ENCODE assay signal across 9 cellular contexts in genomic region chr17:3794890-3795757, GRCh38. TPM values are rescaled to one million over a fixed set of nuclear protein-coding genes. Genes with fewer than 3 reads are reported as not detected.
DNase-seq lines count a peak whose midpoint lies in the region; ATAC-seq, FAIRE-seq and TF ChIP-seq lines count a peak whose summit lies in the region.
"Had no signal": no experiment of that assay in that cellular context is flagged by ENCODE, and none has a peak within 500 bp of the region (broad histone marks: within the 10 kb centered on the region; RNA-seq: fewer than 3 reads in every experiment).

No MANE protein-coding gene starts in this region.

- 0 out of 2 replicates have a peak, but pooled peaks have one; percentile 13 for TF ChIP-seq POLR2A in GM12878 (IDR thresholded peaks at IDR 0.05; ENCODE audit: low read depth, low read length)

- H3K4me1 Mint-ChIP-seq in T-helper 17 cell (peaks cover 25% of the 10 kb centered on the region), glutamatergic neuron (ENCODE audit: low read depth, unreplicated experiment) (no peaks in the 10 kb centered on the region)

- ATAC-seq in T-helper 17 cell (peak; percentile 47), GM12878 (peak; percentile 45), HG02852 (IDR thresholded peaks at IDR 0.05; ENCODE audit: unreplicated experiment) (no peak)

- TF ChIP-seq CTCF in GM12878 (IDR thresholded peaks at IDR 0.05 in 2 of 3, conservative IDR thresholded peaks at IDR 0.05 in 1 of 3; ENCODE audit: control insufficient read depth in 2 of 3, extremely low read depth in 1 of 3, insufficient read depth in 1 of 3, low read depth in 3 of 3, low read length in 3 of 3) (no peak), osteoblast (IDR thresholded peaks at IDR 0.05; ENCODE audit: extremely low read depth, low read depth, low read length) (no peak), glutamatergic neuron (IDR thresholded peaks at IDR 0.05; ENCODE audit: partially characterized antibody, unreplicated experiment) (no peak), A673 (conservative IDR thresholded peaks at IDR 0.05; ENCODE audit: low read depth, low read length) (no peak)

- no peaks in the 10 kb centered on the region for H3K36me3 ChIP-seq in GM12878 (ENCODE audit: control insufficient read depth in 2 of 2, insufficient read depth in 2 of 2, low read length in 1 of 2)
- no peaks in the 10 kb centered on the region for H3K36me3 ChIP-seq in osteoblast (ENCODE audit: insufficient read depth, low read length)
- no peaks in the 10 kb centered on the region for H3K36me3 ChIP-seq in A673 (ENCODE audit: insufficient read depth, low read length, poor library complexity, severe bottlenecking)

- H3K36me3 Mint-ChIP-seq in T-helper 17 cell (ENCODE audit: low read depth), result no peaks in the 10 kb centered on the region
- H3K36me3 Mint-ChIP-seq in glutamatergic neuron (ENCODE audit: unreplicated experiment), result no peaks in the 10 kb centered on the region

- H3K9me3 Mint-ChIP-seq in glutamatergic neuron (ENCODE audit: unreplicated experiment), result peaks cover 2% of the 10 kb centered on the region

- 0 out of 4 replicates have a peak, but pooled peaks of 1 of the 2 experiments have one; percentile 10 for TF ChIP-seq EP300 in GM12878 (IDR thresholded peaks at IDR 0.05; ENCODE audit: borderline replicate concordance in 1 of 2, control insufficient read depth in 1 of 2, low read depth in 2 of 2, low read length in 2 of 2)

- no peak for FAIRE-seq in GM12878 (lab: Jason Lieb, UNC)

- DNase-seq in EH (ENCODE audit: low read depth), result peak; percentile 58
- DNase-seq in T-helper 17 cell, result peak in 1 of 3 donors; percentile 48
- no peak for DNase-seq in GM12878 (ENCODE audit: low read depth, low spot score)
- DNase-seq in osteoblast (ENCODE audit: insufficient read length, low spot score, missing footprints), result peak; percentile 95
- DNase-seq in glutamatergic neuron, result no peak
- DNase-seq in A673 (ENCODE audit: low spot score), result no peak
- no peak for DNase-seq in DMS153 treated with DMSO at 0.1 percent for 48 hours (lab: John Stamatoyannopoulos, UW; ENCODE audit: unreplicated experiment)
- DNase-seq: midbrain had no signal

- H3K27me3 Mint-ChIP-seq in T-helper 17 cell (no peaks in the 10 kb centered on the region), glutamatergic neuron (ENCODE audit: unreplicated experiment) (peaks cover 9% of the 10 kb centered on the region)

- BruUV-seq in GM12878 (replicated peaks; lab: Mats Ljungman, UMichigan) (no TSS peak), A673 (replicated peaks; lab: Mats Ljungman, UMichigan) (no TSS peak)

- H3K4me1 ChIP-seq in GM12878 (ENCODE audit: control insufficient read depth, insufficient read depth, low read length), result peaks cover 50% of the 10 kb centered on the region
- peaks cover 34% of the 10 kb centered on the region for H3K4me1 ChIP-seq in osteoblast (ENCODE audit: insufficient read depth, low read length)
- H3K4me1 ChIP-seq in A673 (ENCODE audit: insufficient read depth, low read length, poor library complexity, severe bottlenecking), result no peaks in the 10 kb centered on the region

- WGBS in GM12878 (ENCODE audit: insufficient coverage, insufficient replicate concordance, low lambda C conversion rate, missing lambda C conversion rate), result 8% methylated on average over 16 of the region's 22 CpGs

- TF ChIP-seq RAD21 in GM12878 (IDR thresholded peaks at IDR 0.05; ENCODE audit: insufficient read depth, low read depth, low read length), result no peak

- peak overlapping the region; percentile 17; the same call in 1 of the 2 replicates for H3K9ac ChIP-seq in GM12878 (ENCODE audit: control insufficient read depth, insufficient read depth, low read length)

- H3K4me3 ChIP-seq in GM12878, result no peak overlapping the region
- H3K4me3 ChIP-seq in osteoblast (ENCODE audit: insufficient read depth, low read length), result no peak overlapping the region
- no peak overlapping the region for H3K4me3 ChIP-seq in A673 (ENCODE audit: low read depth, low read length, poor library complexity, severe bottlenecking)

- H2AFZ ChIP-seq in GM12878 (ENCODE audit: control insufficient read depth, low read depth, low read length) (peak overlapping the region; percentile 74), osteoblast (ENCODE audit: low read length) (peak overlapping the region; percentile 80)

- RAD21 ChIA-PET in GM12878 (lab: Charles Lee; ENCODE audit: unreplicated experiment), result interaction anchor here (2.1 kb wide), 1 partner anchor 58 kb away, joined by 21 read pairs; no protein-coding TSS in a partner anchor

- H3K79me2 ChIP-seq in GM12878 (ENCODE audit: control insufficient read depth, insufficient read depth, low read length), result no peaks in the 10 kb centered on the region
- no peaks in the 10 kb centered on the region for H3K79me2 ChIP-seq in osteoblast (ENCODE audit: insufficient read depth, low read length)

- SMC1A ChIA-PET in GM12878 (lab: Charles Lee; ENCODE audit: uncharacterized antibody, unreplicated experiment), result interaction anchor here (1.0 to 3.4 kb wide), 4 partner anchors 10 to 57 kb away, joined by 4 to 19 read pairs (median 6); no protein-coding TSS in a partner anchor

- peak overlapping the region; percentile 1 for H3K27ac ChIP-seq in GM12878 (ENCODE audit: control insufficient read depth, insufficient read depth)
- H3K27ac ChIP-seq in osteoblast (ENCODE audit: low read depth, low read length), result peak overlapping the region; percentile 86
- no peak overlapping the region for H3K27ac ChIP-seq in A673 (ENCODE audit: low read depth, low read length, poor library complexity, severe bottlenecking)

- POLR2A ChIA-PET in GM12878 (lab: Charles Lee) (no interaction called here), A673 (lab: Charles Lee; ENCODE audit: low non-redundant PET) (no interaction called here)

- no peaks in the 10 kb centered on the region for H3K9me3 ChIP-seq in T-helper 17 cell (ENCODE audit: control insufficient read depth, low read length, poor library complexity, severe bottlenecking)
- H3K9me3 ChIP-seq in GM12878 (replicated peaks; ENCODE audit: control insufficient read depth, insufficient read depth, low read length), result no peaks in the 10 kb centered on the region; the same call in 2 of the 3 replicates
- no peaks in the 10 kb centered on the region for H3K9me3 ChIP-seq in osteoblast (ENCODE audit: low read depth, low read length)
- H3K9me3 ChIP-seq in A673 (ENCODE audit: low read depth, low read length, poor library complexity, severe bottlenecking), result no peaks in the 10 kb centered on the region

- H3K27me3 ChIP-seq in GM12878 (replicated peaks in 1 of 2; ENCODE audit: control insufficient read depth in 2 of 2, insufficient read depth in 2 of 2, low read length in 1 of 2) (no peaks in the 10 kb centered on the region), osteoblast (ENCODE audit: insufficient read depth, low read length) (no peaks in the 10 kb centered on the region), A673 (replicated peaks; ENCODE audit: insufficient read depth, low read depth, low read length, poor library complexity) (no peaks in the 10 kb centered on the region)

- H3K27ac Mint-ChIP-seq in T-helper 17 cell (peak overlapping the region; percentile 94), glutamatergic neuron (ENCODE audit: unreplicated experiment) (no peak overlapping the region)

- in situ Hi-C loops in GM12878 (cut with MboI), result no loop called here

- peak overlapping the region; percentile 76 for H3K4me3 Mint-ChIP-seq in T-helper 17 cell
- H3K4me3 Mint-ChIP-seq in glutamatergic neuron (ENCODE audit: unreplicated experiment), result no peak overlapping the region

- H4K20me1 ChIP-seq in GM12878 (ENCODE audit: control insufficient read depth, insufficient read depth), result no peaks in the 10 kb centered on the region
- H4K20me1 ChIP-seq in osteoblast (ENCODE audit: insufficient read depth, low read length), result no peaks in the 10 kb centered on the region

- CTCF ChIA-PET in GM12878 (lab: Yijun Ruan, JAX), result interaction anchor here (1.6 to 2.2 kb wide), 2 partner anchors 32 to 57 kb away, joined by 9 to 13 read pairs; no protein-coding TSS in a partner anchor
- CTCF ChIA-PET in A673 (lab: Charles Lee), result no interaction called here

- H3K4me2 ChIP-seq in GM12878 (ENCODE audit: control insufficient read depth, insufficient read depth) (peak overlapping the region; percentile 49), osteoblast (ENCODE audit: insufficient read depth, low read length) (no peak overlapping the region)

- intact Hi-C loops in GM12878 (cut with micrococcal nuclease; ENCODE audit: unreplicated experiment) (loop anchor here (5.0 kb wide), 1 partner anchor 58 kb away; no protein-coding TSS in a partner anchor), A673 (cut with micrococcal nuclease; ENCODE audit: unreplicated experiment) (no loop called here)

RNA-seq across cellular contexts. Expression of gene ITGAE, which starts 5.9 kb away (rescaled TPM):
- total RNA-seq in T-helper 17 cell (10 to 100 TPM; 10.2 to 14.3 TPM), GM12878 (2014; rRNA removed) (19.6 and 19.7 TPM in 2 replicates), GM12878 (2014; rRNA removed; fragmentation: Illumina TruSeq; extraction: Trizol) (19.1 and 21.7 TPM in 2 replicates), GM12878 (2021) (13.1 and 13.6 TPM in 2 replicates), osteoblast (10.5 and 12.4 TPM in 2 replicates), glutamatergic neuron (ENCODE audit: unreplicated experiment) (19.2 TPM), A673 (2021) (52.0 and 60.2 TPM in 2 replicates)
- total RNA-seq in GM12878 (2013; cell fraction: nucleolus; rRNA removed), result 21.9 and 27.0 TPM in 2 replicates
- 18.6 TPM for polyA plus RNA-seq in GM12878 (2011; ENCODE audit: low read depth)
- polyA plus RNA-seq in GM12878 (2011; rRNA removed) (41.3 TPM in 2 replicates), GM12878 (2014; fragmentation: Illumina TruSeq; extraction: Trizol) (19.2 and 19.4 TPM in 2 replicates), GM12878 (2014; fragmentation: Nextera tagmentation; extraction: Ambion mirVana) (100 to 1,000 TPM; 145 to 161 TPM), GM12878 (2014; rRNA removed) (28.3 and 33.9 TPM in 2 replicates), GM12878 (2016; fragmentation: Nextera tagmentation; extraction: Ambion mirVana) (10 to 100 TPM; 48.0 to 53.0 TPM)
- polyA plus RNA-seq in GM12878 (2011; cell fraction: cytosol; rRNA removed), result 26.0 and 26.2 TPM in 2 replicates
- 20.9 and 21.5 TPM in 2 replicates for polyA plus RNA-seq in GM12878 (2011; cell fraction: nucleus; rRNA removed)
- 19.1 and 25.9 TPM in 2 replicates for polyA plus RNA-seq in GM12878 (2012)
- 5.2 and 7.2 TPM in 2 replicates for polyA minus RNA-seq in GM12878 (2011; rRNA and poly(A)+ RNA removed)
- polyA minus RNA-seq in GM12878 (2011; cell fraction: cytosol; rRNA and poly(A)+ RNA removed), result 4.3 and 5.6 TPM in 2 replicates
- 4.6 and 7.5 TPM in 2 replicates for polyA minus RNA-seq in GM12878 (2011; cell fraction: nucleus; rRNA and poly(A)+ RNA removed)

RNA-seq across cellular contexts. Expression of gene NCBP3, which starts 50.9 kb away (rescaled TPM):
- total RNA-seq in T-helper 17 cell (10 to 100 TPM; 37.0 to 42.9 TPM), GM12878 (2014; rRNA removed) (17.9 and 18.0 TPM in 2 replicates), GM12878 (2014; rRNA removed; fragmentation: Illumina TruSeq; extraction: Trizol) (20.1 and 23.3 TPM in 2 replicates), GM12878 (2021) (22.3 and 27.2 TPM in 2 replicates), osteoblast (21.4 and 24.2 TPM in 2 replicates), glutamatergic neuron (ENCODE audit: unreplicated experiment) (133 TPM), A673 (2021) (59.9 and 68.0 TPM in 2 replicates)
- total RNA-seq in GM12878 (2013; cell fraction: nucleolus; rRNA removed), result 71.8 and 76.9 TPM in 2 replicates
- polyA plus RNA-seq in GM12878 (2011; ENCODE audit: low read depth), result 6.9 TPM
- polyA plus RNA-seq in GM12878 (2011; rRNA removed) (28.4 and 37.8 TPM in 2 replicates), GM12878 (2014; fragmentation: Illumina TruSeq; extraction: Trizol) (23.8 and 32.0 TPM in 2 replicates), GM12878 (2014; fragmentation: Nextera tagmentation; extraction: Ambion mirVana) (1 to 10 TPM; 5.2 to 8.4 TPM), GM12878 (2014; rRNA removed) (22.2 and 24.0 TPM in 2 replicates), GM12878 (2016; fragmentation: Nextera tagmentation; extraction: Ambion mirVana) (10 to 100 TPM; 20.0 to 23.0 TPM)
- polyA plus RNA-seq in GM12878 (2011; cell fraction: cytosol; rRNA removed), result 11.4 and 18.0 TPM in 2 replicates
- 33.1 and 37.2 TPM in 2 replicates for polyA plus RNA-seq in GM12878 (2011; cell fraction: nucleus; rRNA removed)
- polyA plus RNA-seq in GM12878 (2012), result 16.7 and 18.0 TPM in 2 replicates
- polyA minus RNA-seq in GM12878 (2011; rRNA and poly(A)+ RNA removed), result 9.9 and 16.9 TPM in 2 replicates
- polyA minus RNA-seq in GM12878 (2011; cell fraction: cytosol; rRNA and poly(A)+ RNA removed), result 5.8 and 6.5 TPM in 2 replicates
- polyA minus RNA-seq in GM12878 (2011; cell fraction: nucleus; rRNA and poly(A)+ RNA removed), result 7.5 and 16.6 TPM in 2 replicates

Comparison
In these comparisons a context has a peak if more than half of its experiments do, and no peak if none do; other contexts are left out.
1. DNase-seq: peak in EH (single experiment) and osteoblast (single experiment); none in GM12878 (single experiment), glutamatergic neuron (single experiment), A673 (single experiment) and DMS153 treated with DMSO at 0.1 percent for 48 hours (single experiment).